In the genomic region with DNA sequence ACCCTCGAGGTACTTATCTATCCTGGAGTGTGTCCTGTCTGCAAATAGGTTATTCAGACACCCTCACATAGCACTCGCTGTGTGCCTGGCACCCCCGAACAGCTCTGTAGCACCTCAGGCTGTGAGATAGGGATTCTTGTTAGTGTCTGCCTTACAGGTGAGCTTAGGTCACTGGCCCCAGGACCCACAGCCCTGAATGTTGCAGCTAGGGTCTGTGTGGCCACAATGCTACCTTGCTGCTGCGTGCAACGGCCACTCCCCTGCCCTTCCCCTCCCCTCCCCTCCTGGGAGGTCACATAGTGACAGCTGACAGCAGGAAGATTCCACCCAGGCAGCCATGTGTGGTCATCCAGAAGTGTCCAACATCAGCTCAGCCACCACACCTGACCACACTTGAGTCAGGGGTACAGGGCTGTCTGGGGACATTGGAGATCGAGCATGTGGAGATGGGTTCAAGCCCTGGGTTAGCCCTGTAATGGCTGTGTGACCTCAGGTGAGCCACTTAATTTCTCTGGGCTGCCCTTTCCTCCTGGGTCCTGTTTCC, we compare ENCODE assay signal across 19 cellular contexts.
DNase-seq lines count a peak whose midpoint lies in the region; ATAC-seq and TF ChIP-seq lines count a peak whose summit lies in the region.
"Had no signal": no experiment of that assay in that cellular context is flagged by ENCODE, and none has a peak within 500 bp of the region (broad histone marks: within the 10 kb centered on the region; RNA-seq: fewer than 3 reads in every experiment).

No MANE protein-coding gene starts in this region.

- H3K9me3 ChIP-seq in spleen, result no peaks in the 10 kb centered on the region
- no peaks in the 10 kb centered on the region for H3K9me3 ChIP-seq in psoas muscle
- H3K9me3 ChIP-seq: SJSA1 had no signal

- peaks cover 11% of the 10 kb centered on the region for H3K4me1 Mint-ChIP-seq in glutamatergic neuron (ENCODE audit: low read depth, unreplicated experiment)
- H3K4me1 Mint-ChIP-seq: IgD-negative memory B cell had no signal

- peaks cover 0 to 9% (median 2%) of the 10 kb centered on the region in 6 donors for H3K4me1 ChIP-seq in spleen
- no peaks in the 10 kb centered on the region for H3K4me1 ChIP-seq in psoas muscle
- H3K4me1 ChIP-seq: SJSA1 had no signal

- TF ChIP-seq POLR2A in spleen (IDR thresholded peaks at IDR 0.05), result no peak

- H3K27me3 Mint-ChIP-seq in glutamatergic neuron (ENCODE audit: unreplicated experiment), result peaks cover 5% of the 10 kb centered on the region

- H3K27ac ChIP-seq in spleen, result no peak overlapping the region
- H3K27ac ChIP-seq in psoas muscle, result no peak overlapping the region
- H3K27ac ChIP-seq: KMS-11, SJSA1 had no signal

- WGBS in spleen, 5 donors, result 64 to 74% (median 69%) methylated on average over 4 to 6 of the region's 6 CpGs
- 52 to 60% (median 58%) methylated on average over 6 of the region's 6 CpGs for WGBS in psoas muscle, 3 donors

- H3K36me3 Mint-ChIP-seq in glutamatergic neuron (ENCODE audit: unreplicated experiment), result no peaks in the 10 kb centered on the region
- H3K36me3 Mint-ChIP-seq: IgD-negative memory B cell had no signal

- DNase-seq in cardiac septum (ENCODE audit: low spot score), result peak; percentile 20
- no peak for DNase-seq in left ventricle myocardium superior
- no peak for DNase-seq in glutamatergic neuron
- peak; percentile 64 for DNase-seq in mesenteric fat pad (ENCODE audit: low spot score)
- peak; percentile 38 for DNase-seq in spleen
- DNase-seq in posterior vena cava (ENCODE audit: low spot score), result no peak
- DNase-seq in psoas muscle, result no peak
- DNase-seq: Calu3, DMS79 treated with DMSO at 0.1 percent for 48 hours, GF-D8, MM.1S, NCI-H2029, NCI-H446 treated with DMSO at 0.1 percent for 48 hours, NCI-H526, Right ventricle myocardium superior, RPMI8226 had no signal

- no peak for ATAC-seq in left ventricle myocardium superior
- ATAC-seq in psoas muscle, result no peak

- H3K27ac Mint-ChIP-seq in glutamatergic neuron (ENCODE audit: unreplicated experiment), result peak overlapping the region; percentile 62
- H3K27ac Mint-ChIP-seq: IgD-negative memory B cell had no signal

- peaks cover 2% of the 10 kb centered on the region for H3K9me3 Mint-ChIP-seq in glutamatergic neuron (ENCODE audit: unreplicated experiment)
- H3K9me3 Mint-ChIP-seq: IgD-negative memory B cell had no signal

- no peaks in the 10 kb centered on the region for H3K36me3 ChIP-seq in spleen
- no peaks in the 10 kb centered on the region for H3K36me3 ChIP-seq in psoas muscle (ENCODE audit: insufficient read depth in 1 of 2, low read depth in 1 of 2)
- H3K36me3 ChIP-seq: SJSA1 had no signal

- intact Hi-C loops in cardiac septum (cut with DNase I) (no loop called here), left ventricle myocardium superior (cut with micrococcal nuclease) (no loop called here), spleen (cut with DNase I; ENCODE audit: low total_unique reads) (no loop called here), posterior vena cava (cut with DNase I) (no loop called here), psoas muscle (cut with DNase I) (no loop called here)

- H3K27me3 ChIP-seq in spleen (replicated peaks in 1 of 7) (peaks cover 0 to 55% (median 0%) of the 10 kb centered on the region in 7 donors), psoas muscle (ENCODE audit: insufficient read depth in 3 of 3, low read length in 2 of 3) (peaks cover 0 to 58% (median 0%) of the 10 kb centered on the region in 3 donors)

- no peak overlapping the region for H3K4me3 ChIP-seq in spleen
- no peak overlapping the region for H3K4me3 ChIP-seq in psoas muscle
- H3K4me3 ChIP-seq: SJSA1 had no signal

- H3K4me3 Mint-ChIP-seq in glutamatergic neuron (ENCODE audit: unreplicated experiment), result no peak overlapping the region
- H3K4me3 Mint-ChIP-seq: IgD-negative memory B cell had no signal

- TF ChIP-seq CTCF in glutamatergic neuron (IDR thresholded peaks at IDR 0.05; ENCODE audit: partially characterized antibody, unreplicated experiment) (no peak), spleen (IDR thresholded peaks at IDR 0.05 in 8 of 11, conservative IDR thresholded peaks at IDR 0.05 in 3 of 11) (no peak), psoas muscle (IDR thresholded peaks at IDR 0.05) (no peak)

Comparison
In these comparisons a context has a peak if more than half of its experiments do, and no peak if none do; other contexts are left out.
1. DNase-seq: peak in cardiac septum (single experiment), mesenteric fat pad (single experiment) and spleen (single experiment); none in left ventricle myocardium superior (single experiment), glutamatergic neuron (single experiment), posterior vena cava (single experiment) and psoas muscle (0 of 2).